Comparison of ENCODE assay signal across 22 cellular contexts in the genomic region with DNA sequence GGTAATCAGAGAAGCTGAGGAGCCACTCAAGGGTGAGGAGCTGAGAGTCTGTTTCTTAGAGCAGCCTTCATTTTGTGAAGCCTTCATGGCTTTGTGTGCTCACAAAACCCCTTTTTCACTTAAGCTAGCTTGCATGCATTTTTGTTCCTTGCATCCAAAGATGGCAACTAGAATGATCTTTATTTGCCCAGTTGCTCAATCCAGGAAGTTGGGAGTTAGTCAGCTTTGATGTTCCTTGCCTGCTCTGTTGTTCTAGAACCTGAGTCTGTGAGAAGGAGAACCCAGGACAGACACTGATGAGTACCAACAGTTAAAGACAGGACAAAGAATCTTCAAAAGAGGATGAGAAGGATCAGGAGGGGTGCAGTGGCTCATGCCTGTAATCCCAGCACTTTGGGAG.
DNase-seq lines count a peak whose midpoint lies in the region; ATAC-seq and TF ChIP-seq lines count a peak whose summit lies in the region.
"Had no signal": no experiment of that assay in that cellular context is flagged by ENCODE, and none has a peak within 500 bp of the region (broad histone marks: within the 10 kb centered on the region; RNA-seq: fewer than 3 reads in every experiment).

No MANE protein-coding gene starts in this region.

- TF ChIP-seq POLR2A in uterus (IDR thresholded peaks at IDR 0.05): no peak

- no peak overlapping the region for H3K27ac Mint-ChIP-seq in Calu3 (ENCODE audit: unreplicated experiment)
- H3K27ac Mint-ChIP-seq: CD8-positive, alpha-beta T cell had no signal

- no peak overlapping the region for H3K4me3 ChIP-seq in fibroblast of pulmonary artery (replicated peaks; ENCODE audit: low read depth, low read length)
- H3K4me3 ChIP-seq in uterus: no peak overlapping the region
- H3K4me3 ChIP-seq: BLaER1 treated with 17β-estradiol and CSF1 and Interleukin-3, amounts not matched to agents 10 nM and 100 nM; MG63 had no signal

- peaks cover 7% of the 10 kb centered on the region for H3K27me3 Mint-ChIP-seq in Calu3 (ENCODE audit: unreplicated experiment)

- CTCF ChIA-PET in Calu3 (lab: Charles Lee): interaction anchor here (0.5 kb wide), 1 partner anchor 105 kb away, joined by 5 read pairs; no protein-coding TSS in a partner anchor

- H3K36me3 ChIP-seq in uterus: no peaks in the 10 kb centered on the region
- H3K36me3 ChIP-seq: BLaER1 treated with 17β-estradiol and CSF1 and Interleukin-3, amounts not matched to agents 10 nM and 100 nM had no signal

- no peaks in the 10 kb centered on the region for H3K4me1 Mint-ChIP-seq in Calu3 (ENCODE audit: low read depth, unreplicated experiment)

- intact Hi-C loops in uterus (cut with DNase I; ENCODE audit: low total_unique reads) (no loop called here), Calu3 (cut with micrococcal nuclease; ENCODE audit: unreplicated experiment) (no loop called here)

- no peaks in the 10 kb centered on the region for H3K27me3 ChIP-seq in uterus
- H3K27me3 ChIP-seq: BLaER1 treated with 17β-estradiol and CSF1 and Interleukin-3, amounts not matched to agents 10 nM and 100 nM; MG63 had no signal

- no peak for TF ChIP-seq CTCF in fibroblast of pulmonary artery (IDR thresholded peaks at IDR 0.05; ENCODE audit: low read length, missing control alignments)
- no peak for TF ChIP-seq CTCF in uterus (IDR thresholded peaks at IDR 0.05)
- no peak for TF ChIP-seq CTCF in Calu3 (IDR thresholded peaks at IDR 0.05; ENCODE audit: unreplicated experiment)

- no peak overlapping the region for H3K4me3 Mint-ChIP-seq in Calu3 (ENCODE audit: low read depth, unreplicated experiment)
- H3K4me3 Mint-ChIP-seq: CD8-positive, alpha-beta T cell had no signal

- no peaks in the 10 kb centered on the region for H3K36me3 Mint-ChIP-seq in Calu3 (ENCODE audit: insufficient read depth, unreplicated experiment)
- H3K36me3 Mint-ChIP-seq: CD8-positive, alpha-beta T cell had no signal

- H3K9me3 ChIP-seq in uterus: no peaks in the 10 kb centered on the region
- H3K9me3 ChIP-seq: BLaER1 treated with 17β-estradiol and CSF1 and Interleukin-3, amounts not matched to agents 10 nM and 100 nM; MG63 had no signal

- BruUV-seq in Calu3 (replicated peaks; lab: Mats Ljungman, UMichigan): no TSS peak

- H3K4me1 ChIP-seq in uterus: no peaks in the 10 kb centered on the region

- ATAC-seq in HG03432 (IDR thresholded peaks at IDR 0.05; ENCODE audit: unreplicated experiment): no peak
- ATAC-seq: CD8-positive, alpha-beta T cell had no signal

- H3K9me3 Mint-ChIP-seq in Calu3 (ENCODE audit: low read depth, unreplicated experiment): no peaks in the 10 kb centered on the region
- H3K9me3 Mint-ChIP-seq: CD8-positive, alpha-beta T cell had no signal

- DNase-seq in SIG-M5 treated with dmso at 0.1 percent for 504 hours (lab: John Stamatoyannopoulos, UW; ENCODE audit: unreplicated experiment): peak; percentile 18
- DNase-seq in SIG-M5 (lab: John Stamatoyannopoulos, UW): no peak
- DNase-seq in amniotic epithelial cell (ENCODE audit: low read depth): peak; percentile 22
- peak; percentile 27 for DNase-seq in fibroblast of pulmonary artery (ENCODE audit: low read depth)
- DNase-seq in uterus: no peak
- no peak for DNase-seq in DMS 273 (lab: John Stamatoyannopoulos, UW; ENCODE audit: unreplicated experiment)
- DNase-seq in Calu3: no peak
- DNase-seq: 8988T; CD8-positive, alpha-beta T cell; DMS53; EL; GF-D8; GOT3; HCEC 1CT; Karpas-422; MG63; NCI-H1105; NCI-H146; NCI-H2029; NCI-H526 had no signal

- no peak overlapping the region for H3K27ac ChIP-seq in uterus
- H3K27ac ChIP-seq: BLaER1 treated with 17β-estradiol and CSF1 and Interleukin-3, amounts not matched to agents 10 nM and 100 nM had no signal

Comparison
In these comparisons a context has a peak if more than half of its experiments do, and no peak if none do; other contexts are left out.
1. DNase-seq: peak in SIG-M5 treated with dmso at 0.1 percent for 504 hours (single experiment), amniotic epithelial cell (single experiment) and fibroblast of pulmonary artery (single experiment); none in SIG-M5 (single experiment), uterus (0 of 2), DMS 273 (single experiment) and Calu3 (single experiment).